In the genomic region with DNA sequence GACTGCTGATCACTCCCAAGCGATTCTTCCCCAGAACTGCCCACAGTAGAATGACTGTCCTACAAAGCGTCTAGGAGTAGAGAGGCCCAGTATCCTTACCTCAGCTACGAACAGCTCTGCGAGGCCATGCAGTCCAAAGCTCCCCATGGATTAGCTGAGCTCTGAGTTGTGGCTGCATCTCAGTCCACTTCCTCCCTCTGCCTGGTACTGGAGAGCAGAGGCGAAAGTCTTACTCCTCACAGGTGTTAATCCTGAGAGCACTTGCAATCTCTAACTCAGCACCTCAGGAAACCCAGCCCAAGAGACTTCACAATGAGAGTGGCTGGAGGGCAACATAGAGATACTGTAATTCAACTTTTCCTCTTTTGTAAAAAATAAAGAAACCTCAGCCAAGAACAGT, we compare ENCODE assay signal across 2 cellular contexts.
TF ChIP-seq lines count a peak whose summit lies in the region.

No MANE protein-coding gene starts in this region.

TF ChIP-seq in IMR-90, 13 proteins besides CTCF, POLR2A, EP300 and RAD21 (continued from another document):
- TF ChIP-seq MAZ (IDR thresholded peaks at IDR 0.05; ENCODE audit: borderline replicate concordance, low read depth, low read length) (no peak), NFE2L2 (IDR thresholded peaks at IDR 0.05; ENCODE audit: low read depth, low read length) (no peak)
TF ChIP-seq in IMR-90: peak in this region for 0.

TF ChIP-seq in WTC11, 78 proteins besides CTCF, POLR2A, EP300 and RAD21 (continued from another document):
- TF ChIP-seq, protein P1, sequence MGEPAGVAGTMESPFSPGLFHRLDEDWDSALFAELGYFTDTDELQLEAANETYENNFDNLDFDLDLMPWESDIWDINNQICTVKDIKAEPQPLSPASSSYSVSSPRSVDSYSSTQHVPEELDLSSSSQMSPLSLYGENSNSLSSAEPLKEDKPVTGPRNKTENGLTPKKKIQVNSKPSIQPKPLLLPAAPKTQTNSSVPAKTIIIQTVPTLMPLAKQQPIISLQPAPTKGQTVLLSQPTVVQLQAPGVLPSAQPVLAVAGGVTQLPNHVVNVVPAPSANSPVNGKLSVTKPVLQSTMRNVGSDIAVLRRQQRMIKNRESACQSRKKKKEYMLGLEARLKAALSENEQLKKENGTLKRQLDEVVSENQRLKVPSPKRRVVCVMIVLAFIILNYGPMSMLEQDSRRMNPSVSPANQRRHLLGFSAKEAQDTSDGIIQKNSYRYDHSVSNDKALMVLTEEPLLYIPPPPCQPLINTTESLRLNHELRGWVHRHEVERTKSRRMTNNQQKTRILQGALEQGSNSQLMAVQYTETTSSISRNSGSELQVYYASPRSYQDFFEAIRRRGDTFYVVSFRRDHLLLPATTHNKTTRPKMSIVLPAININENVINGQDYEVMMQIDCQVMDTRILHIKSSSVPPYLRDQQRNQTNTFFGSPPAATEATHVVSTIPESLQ (CRISPR knock-in tag; IDR thresholded peaks at IDR 0.05), result no peak
- TF ChIP-seq FOXP1 (CRISPR knock-in tag; IDR thresholded peaks at IDR 0.05; ENCODE audit: borderline replicate concordance) (no peak), TP53 (CRISPR knock-in tag; IDR thresholded peaks at IDR 0.05) (no peak)
